In genomic region chr1:76053021-76053420, GRCh38 we compare ENCODE assay signal across 14 cellular contexts. TPM values are rescaled to one million over a fixed set of nuclear protein-coding genes. Genes with fewer than 3 reads are reported as not detected.
A peak's percentile ranks its signal among the peaks of the same experiment; 100 is the strongest.
DNase-seq lines count a peak whose midpoint lies in the region; ATAC-seq and TF ChIP-seq lines count a peak whose summit lies in the region.
"Had no signal": no experiment of that assay in that cellular context is flagged by ENCODE, and none has a peak within 500 bp of the region (broad histone marks: within the 10 kb centered on the region; RNA-seq: fewer than 3 reads in every experiment).

No MANE protein-coding gene starts in this region.

- H3K36me3 ChIP-seq in MG63 (no peaks in the 10 kb centered on the region), neural cell (ENCODE audit: insufficient read depth, low read length) (no peaks in the 10 kb centered on the region), spleen (no peaks in the 10 kb centered on the region)

- H3K4me1 ChIP-seq in spleen, result no peaks in the 10 kb centered on the region

- peak; percentile 24 for DNase-seq in GDM1 (lab: John Stamatoyannopoulos, UW)
- DNase-seq in MG63, result peak; percentile 11
- DNase-seq in fibroblast of mammary gland (ENCODE audit: low read depth), result peak; percentile 10
- no peak for DNase-seq in spleen
- no peak for DNase-seq in NCI-H2171 (lab: John Stamatoyannopoulos, UW)
- DNase-seq: activated CD8-positive, alpha-beta memory T cell treated with anti-CD3 and anti-CD28 coated beads, Interleukin-2, amount 50 U/mL, for 4 hours; left cardiac atrium; MM.1S; SIG-M5; stimulated activated CD4-positive, alpha-beta T cell treated with anti-CD3 and anti-CD28 coated beads, Interleukin-2, amount 100 ng/mL, for 24 hours had no signal

- H3F3A ChIP-seq in neural cell (ENCODE audit: insufficient read depth, low read length, poor library complexity, severe bottlenecking), result no peaks in the 10 kb centered on the region

- H3K4me3 ChIP-seq in MG63, result no peak overlapping the region
- no peak overlapping the region for H3K4me3 ChIP-seq in fibroblast of mammary gland (ENCODE audit: control insufficient read depth, low read depth, low read length)
- peak overlapping the region; percentile 34 for H3K4me3 ChIP-seq in neural cell (ENCODE audit: low read length)
- H3K4me3 ChIP-seq in spleen, result no peak overlapping the region

- no peaks in the 10 kb centered on the region for H4K20me1 ChIP-seq in neural cell (ENCODE audit: insufficient read depth)

- H3K4me2 ChIP-seq in neural cell (ENCODE audit: low read length), result no peak overlapping the region

- no peak overlapping the region for H3K9ac ChIP-seq in neural cell (ENCODE audit: low read length)

- H3K79me2 ChIP-seq in neural cell (replicated peaks; ENCODE audit: insufficient read depth, low read length), result no peaks in the 10 kb centered on the region

- H3K27me3 ChIP-seq in MG63 (no peaks in the 10 kb centered on the region), neural cell (ENCODE audit: insufficient read depth, low read depth, low read length) (no peaks in the 10 kb centered on the region), spleen (replicated peaks in 1 of 7) (no peaks in the 10 kb centered on the region)

- no peaks in the 10 kb centered on the region for H3K9me2 ChIP-seq in neural cell (ENCODE audit: insufficient read depth, low read length)

- TF ChIP-seq POLR2A in spleen (IDR thresholded peaks at IDR 0.05), result no peak

- TF ChIP-seq RAD21 in neural cell (conservative IDR thresholded peaks at IDR 0.05), result no peak

- TF ChIP-seq CTCF in fibroblast of mammary gland (conservative IDR thresholded peaks at IDR 0.05; ENCODE audit: control insufficient read depth, insufficient read depth, low read depth, low read length) (no peak), neural cell (IDR thresholded peaks at IDR 0.05; ENCODE audit: poor library complexity, severe bottlenecking) (no peak), spleen (IDR thresholded peaks at IDR 0.05 in 8 of 11, conservative IDR thresholded peaks at IDR 0.05 in 3 of 11) (no peak)

- no peak overlapping the region for H3K27ac ChIP-seq in neural cell (ENCODE audit: low read length)
- no peak overlapping the region for H3K27ac ChIP-seq in spleen

- H3K9me3 ChIP-seq in MG63 (no peaks in the 10 kb centered on the region), neural cell (ENCODE audit: low read length) (no peaks in the 10 kb centered on the region), spleen (peaks cover 0 to 6% (median 2%) of the 10 kb centered on the region in 8 donors)

- WGBS in spleen, 5 donors, result 21 to 51% (median 41%) methylated on average over 6 of the region's 6 CpGs

- no peak for TF ChIP-seq EP300 in neural cell (conservative IDR thresholded peaks at IDR 0.05; ENCODE audit: poor library complexity, severe bottlenecking)

- no peak for ATAC-seq in HG03354 (IDR thresholded peaks at IDR 0.05; ENCODE audit: poor library complexity, severe bottlenecking, unreplicated experiment)
- ATAC-seq in GM21825 (IDR thresholded peaks at IDR 0.05; ENCODE audit: unreplicated experiment), result no peak
- ATAC-seq: left cardiac atrium had no signal

- no peak overlapping the region for H2AFZ ChIP-seq in neural cell (ENCODE audit: low read depth, low read length)

- intact Hi-C loops in spleen (cut with DNase I; ENCODE audit: low total_unique reads), result no loop called here

TF ChIP-seq in neural cell, 6 proteins besides CTCF, POLR2A, EP300 and RAD21:
- TF ChIP-seq, protein P1, sequence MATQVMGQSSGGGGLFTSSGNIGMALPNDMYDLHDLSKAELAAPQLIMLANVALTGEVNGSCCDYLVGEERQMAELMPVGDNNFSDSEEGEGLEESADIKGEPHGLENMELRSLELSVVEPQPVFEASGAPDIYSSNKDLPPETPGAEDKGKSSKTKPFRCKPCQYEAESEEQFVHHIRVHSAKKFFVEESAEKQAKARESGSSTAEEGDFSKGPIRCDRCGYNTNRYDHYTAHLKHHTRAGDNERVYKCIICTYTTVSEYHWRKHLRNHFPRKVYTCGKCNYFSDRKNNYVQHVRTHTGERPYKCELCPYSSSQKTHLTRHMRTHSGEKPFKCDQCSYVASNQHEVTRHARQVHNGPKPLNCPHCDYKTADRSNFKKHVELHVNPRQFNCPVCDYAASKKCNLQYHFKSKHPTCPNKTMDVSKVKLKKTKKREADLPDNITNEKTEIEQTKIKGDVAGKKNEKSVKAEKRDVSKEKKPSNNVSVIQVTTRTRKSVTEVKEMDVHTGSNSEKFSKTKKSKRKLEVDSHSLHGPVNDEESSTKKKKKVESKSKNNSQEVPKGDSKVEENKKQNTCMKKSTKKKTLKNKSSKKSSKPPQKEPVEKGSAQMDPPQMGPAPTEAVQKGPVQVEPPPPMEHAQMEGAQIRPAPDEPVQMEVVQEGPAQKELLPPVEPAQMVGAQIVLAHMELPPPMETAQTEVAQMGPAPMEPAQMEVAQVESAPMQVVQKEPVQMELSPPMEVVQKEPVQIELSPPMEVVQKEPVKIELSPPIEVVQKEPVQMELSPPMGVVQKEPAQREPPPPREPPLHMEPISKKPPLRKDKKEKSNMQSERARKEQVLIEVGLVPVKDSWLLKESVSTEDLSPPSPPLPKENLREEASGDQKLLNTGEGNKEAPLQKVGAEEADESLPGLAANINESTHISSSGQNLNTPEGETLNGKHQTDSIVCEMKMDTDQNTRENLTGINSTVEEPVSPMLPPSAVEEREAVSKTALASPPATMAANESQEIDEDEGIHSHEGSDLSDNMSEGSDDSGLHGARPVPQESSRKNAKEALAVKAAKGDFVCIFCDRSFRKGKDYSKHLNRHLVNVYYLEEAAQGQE (IDR thresholded peaks at IDR 0.05; ENCODE audit: borderline replicate concordance), result no peak
- TF ChIP-seq SMC3 (conservative IDR thresholded peaks at IDR 0.05; ENCODE audit: poor library complexity), result no peak
- no peak for TF ChIP-seq TAF1 (IDR thresholded peaks at IDR 0.05; ENCODE audit: low read depth)
- TF ChIP-seq MXI1 (conservative IDR thresholded peaks at IDR 0.05; ENCODE audit: poor library complexity, severe bottlenecking), result no peak
- TF ChIP-seq POLR2AphosphoS5 (IDR thresholded peaks at IDR 0.05), result no peak
- no peak for TF ChIP-seq EZH2 (IDR thresholded peaks at IDR 0.05; ENCODE audit: borderline replicate concordance, insufficient read depth, low read length, poor library complexity, severe bottlenecking)

RNA-seq across cellular contexts. Expression of gene ST6GALNAC3, which starts 21.5 kb away (rescaled TPM):
- total RNA-seq in MG63 (2014; rRNA removed; shearing (Covaris generic); ENCODE audit: low replicate concordance), result 0.30 and 5.5 TPM in 2 replicates
- polyA plus RNA-seq in neural cell (2.8 and 3.6 TPM in 2 replicates), spleen (1 to 10 TPM in 2 of 3 donors, under 1 TPM in 1; 0.93 to 2.9 (median 1.5) TPM)
- 7.1 and 10.8 TPM in 2 replicates for polyA minus RNA-seq in neural cell
- total RNA-seq in spleen, result 10 to 100 TPM in 5 of 7 donors, 1 to 10 TPM in 2; 8.1 to 24.7 (median 11.9) TPM
- total RNA-seq: myocyte had no signal

Comparison
In these comparisons a context has a peak if more than half of its experiments do, and no peak if none do; other contexts are left out.
1. DNase-seq: peak in GDM1 (single experiment), MG63 (single experiment) and fibroblast of mammary gland (single experiment); none in spleen (single experiment) and NCI-H2171 (single experiment).